8 cellular contexts compared by ENCODE assay signal in the genomic region with DNA sequence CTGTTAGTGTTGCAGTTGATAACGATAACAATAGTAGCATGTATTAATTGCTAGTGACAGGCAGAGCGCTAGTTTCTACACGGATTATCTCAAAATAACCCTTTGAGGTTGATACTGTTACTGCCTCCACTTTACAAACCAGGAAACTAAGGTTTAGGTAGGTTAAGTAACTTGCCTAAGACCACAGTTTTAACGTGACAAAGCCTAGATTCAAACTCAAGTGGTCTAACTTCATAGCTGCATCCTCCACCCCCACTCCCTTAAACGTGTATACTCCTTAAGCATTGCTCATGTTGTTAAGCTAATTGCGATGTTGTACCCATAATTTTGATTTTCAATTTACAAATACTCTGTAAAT. TPM values are rescaled to one million over a fixed set of nuclear protein-coding genes. Genes with fewer than 3 reads are reported as not detected.
A peak's percentile ranks its signal among the peaks of the same experiment; 100 is the strongest.
DNase-seq lines count a peak whose midpoint lies in the region; FAIRE-seq and TF ChIP-seq lines count a peak whose summit lies in the region.

No MANE protein-coding gene starts in this region.

- no peak overlapping the region for H2BK120ac ChIP-seq in neuronal stem cell (ENCODE audit: low read depth, low read length)

- H3K18ac ChIP-seq in neuronal stem cell (ENCODE audit: low read length) = no peak overlapping the region

- H3K9me3 Mint-ChIP-seq in dendritic cell treated with granulocyte-macrophage colony-stimulating factor and Interleukin-4, amounts not matched to agents 40 ng/mL and 50 ng/mL, for 4 days = no peaks in the 10 kb centered on the region

- no peaks in the 10 kb centered on the region for H3K27me3 ChIP-seq in neuronal stem cell (ENCODE audit: control insufficient read depth in 3 of 3, insufficient read depth in 3 of 3, low read depth in 1 of 3, low read length in 3 of 3)

- H3K4ac ChIP-seq in neuronal stem cell (ENCODE audit: low read length) = no peak overlapping the region

- peak overlapping the region; percentile 98 for H3K27ac Mint-ChIP-seq in dendritic cell treated with granulocyte-macrophage colony-stimulating factor and Interleukin-4, amounts not matched to agents 40 ng/mL and 50 ng/mL, for 4 days

- H3K4me2 ChIP-seq in neuronal stem cell (ENCODE audit: insufficient read depth, low read length, poor library complexity, severe bottlenecking) = peak overlapping the region; percentile 60

- H2AFZ ChIP-seq in neuronal stem cell (ENCODE audit: low read length) = peak overlapping the region; percentile 97

- H3K27ac ChIP-seq in neuronal stem cell (replicated peaks; ENCODE audit: low read length) = no peak overlapping the region

- peaks cover 3% of the 10 kb centered on the region for H3K79me1 ChIP-seq in neuronal stem cell (ENCODE audit: low read depth, low read length)

- no peak overlapping the region for H2AK5ac ChIP-seq in neuronal stem cell (ENCODE audit: low read depth, low read length)

- H3K9ac ChIP-seq in neuronal stem cell (ENCODE audit: low read depth, low read length, poor library complexity) = no peak overlapping the region

- peak overlapping the region; percentile 98 for H3K4me3 Mint-ChIP-seq in dendritic cell treated with granulocyte-macrophage colony-stimulating factor and Interleukin-4, amounts not matched to agents 40 ng/mL and 50 ng/mL, for 4 days

- H4K8ac ChIP-seq in neuronal stem cell (ENCODE audit: low read depth, low read length) = no peak overlapping the region

- H2BK12ac ChIP-seq in neuronal stem cell (ENCODE audit: low read length) = no peak overlapping the region

- TF ChIP-seq POLR2A in H54 (IDR thresholded peaks at IDR 0.05; ENCODE audit: low read depth, low read length) = no peak

- peaks cover 13% of the 10 kb centered on the region for H3K36me3 Mint-ChIP-seq in dendritic cell treated with granulocyte-macrophage colony-stimulating factor and Interleukin-4, amounts not matched to agents 40 ng/mL and 50 ng/mL, for 4 days (ENCODE audit: low read depth)

- no peak overlapping the region for H2BK15ac ChIP-seq in neuronal stem cell (ENCODE audit: low read length)

- DNase-seq in DMS53 (lab: John Stamatoyannopoulos, UW) = peak; percentile 57
- DNase-seq in DMS53 treated with DMSO at 0.1 percent for 48 hours (lab: John Stamatoyannopoulos, UW; ENCODE audit: unreplicated experiment) = no peak
- peak; percentile 20 to 31 for DNase-seq in Kasumi-1 (lab: John Stamatoyannopoulos, UW)
- DNase-seq in neuronal stem cell (ENCODE audit: low spot score) = no peak
- DNase-seq in GM19238 (ENCODE audit: insufficient read length, low spot score) = no peak
- DNase-seq in H54 (ENCODE audit: insufficient read length, low spot score) = no peak
- DNase-seq in activated CD4-positive, alpha-beta T cell treated with anti-CD3 and anti-CD28 coated beads, Interleukin-2, amount 50 U/mL, for 1 hour = no peak

- intact Hi-C loops in dendritic cell treated with granulocyte-macrophage colony-stimulating factor and Interleukin-4, amounts not matched to agents 40 ng/mL and 50 ng/mL, for 4 days (cut with micrococcal nuclease) = no loop called here

- no peak overlapping the region for H3K23ac ChIP-seq in neuronal stem cell (ENCODE audit: low read depth, low read length, poor library complexity)

- H3K4me1 Mint-ChIP-seq in dendritic cell treated with granulocyte-macrophage colony-stimulating factor and Interleukin-4, amounts not matched to agents 40 ng/mL and 50 ng/mL, for 4 days (ENCODE audit: low read depth) = peaks cover 32% of the 10 kb centered on the region

- H3K4me3 ChIP-seq in neuronal stem cell (ENCODE audit: low read length in 2 of 2) = peak overlapping the region; percentile 82 to 94

- no peak overlapping the region for H3K14ac ChIP-seq in neuronal stem cell (ENCODE audit: low read length)

- H3K36me3 ChIP-seq in neuronal stem cell (replicated peaks in 1 of 2; ENCODE audit: control insufficient read depth in 2 of 2, insufficient read depth in 2 of 2, low read length in 2 of 2) = peaks cover 0 to 15% of the 10 kb centered on the region in 2 donors

- no peak overlapping the region for H2BK5ac ChIP-seq in neuronal stem cell (ENCODE audit: low read length)

- peaks cover 12 to 27% of the 10 kb centered on the region in 2 donors for H3K4me1 ChIP-seq in neuronal stem cell (ENCODE audit: control insufficient read depth in 2 of 2, insufficient read depth in 1 of 2, low read depth in 1 of 2, low read length in 2 of 2)

- peaks cover 0 to 4% of the 10 kb centered on the region in 2 donors for H3K9me3 ChIP-seq in neuronal stem cell (replicated peaks in 1 of 2; ENCODE audit: control insufficient read depth in 2 of 2, insufficient read depth in 1 of 2, low read depth in 1 of 2, low read length in 2 of 2)

- H3K27me3 Mint-ChIP-seq in dendritic cell treated with granulocyte-macrophage colony-stimulating factor and Interleukin-4, amounts not matched to agents 40 ng/mL and 50 ng/mL, for 4 days = no peaks in the 10 kb centered on the region

- no CpG with 5 or more reads among the region's 6 CpGs for WGBS in neuronal stem cell (ENCODE audit: extremely low coverage in 2 of 2, insufficient read length in 2 of 2, insufficient replicate concordance in 1 of 2), 2 donors

- FAIRE-seq in H54 (lab: Jason Lieb, UNC) = no peak

- no peak overlapping the region for H4K91ac ChIP-seq in neuronal stem cell (ENCODE audit: low read depth, low read length, poor library complexity)

RNA-seq across cellular contexts. Expression of a gene that starts 1.2 kb away (rescaled TPM):
- polyA plus RNA-seq in neuronal stem cell (2013, experiment 1 of 2) = 60.4 TPM
- polyA plus RNA-seq in neuronal stem cell (2013, experiment 2 of 2) = 63.1 TPM

Comparison
In these comparisons a context has a peak if more than half of its experiments do, and no peak if none do; other contexts are left out.
1. DNase-seq: peak in DMS53 (single experiment) and Kasumi-1 (2 of 2); none in DMS53 treated with DMSO at 0.1 percent for 48 hours (single experiment), neuronal stem cell (single experiment), GM19238 (single experiment), H54 (single experiment) and activated CD4-positive, alpha-beta T cell treated with anti-CD3 and anti-CD28 coated beads, Interleukin-2, amount 50 U/mL, for 1 hour (single experiment).